Comparison of ENCODE assay signal across 11 cellular contexts in the genomic region with DNA sequence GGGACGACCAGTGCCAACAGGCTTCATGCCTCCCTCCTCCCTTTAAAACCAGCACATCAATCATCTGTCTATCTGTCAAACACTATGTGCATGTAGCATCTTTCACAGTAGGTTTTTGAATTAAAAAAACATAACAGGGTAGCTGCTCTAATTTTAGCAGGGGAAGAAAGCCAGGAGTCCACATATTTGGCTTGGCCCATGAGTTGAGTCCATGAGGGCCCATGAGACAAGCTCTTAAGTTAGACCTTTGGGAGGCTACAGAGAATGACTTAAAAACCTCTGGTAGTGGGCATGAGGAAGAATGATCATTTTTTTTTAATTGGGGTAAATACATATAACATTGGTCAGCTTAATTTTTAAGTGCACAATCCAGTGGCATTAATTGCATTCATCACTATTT.
"Had no signal": no experiment of that assay in that cellular context is flagged by ENCODE, and none has a peak within 500 bp of the region (broad histone marks: within the 10 kb centered on the region; RNA-seq: fewer than 3 reads in every experiment).

No MANE protein-coding gene starts in this region.

- H3K9me3 Mint-ChIP-seq: activated naive CD8-positive, alpha-beta T cell treated with anti-CD3 and anti-CD28 coated beads, Interleukin-2, amount 10 ng/mL, durations not matched to agents 7 days and 5 days; stimulated activated naive B cell treated with anti-CD40 and anti-IgM and Interleukin-4, amounts not matched to agents 10 μg/mL and 1 μg/mL and 100 μg/mL, for 72 hours; type B pancreatic cell; WTC11 had no signal

- H3K9me3 ChIP-seq: colonic mucosa had no signal

- ATAC-seq: stimulated activated naive B cell treated with anti-CD40 and anti-IgM and Interleukin-4, amounts not matched to agents 10 μg/mL and 1 μg/mL and 100 μg/mL, for 72 hours; WTC11 had no signal

- H3K4me3 Mint-ChIP-seq: activated naive CD8-positive, alpha-beta T cell treated with anti-CD3 and anti-CD28 coated beads, Interleukin-2, amount 10 ng/mL, durations not matched to agents 7 days and 5 days; stimulated activated naive B cell treated with anti-CD40 and anti-IgM and Interleukin-4, amounts not matched to agents 10 μg/mL and 1 μg/mL and 100 μg/mL, for 72 hours; type B pancreatic cell; WTC11 had no signal

- H3K27me3 ChIP-seq: colonic mucosa had no signal

- H3K36me3 ChIP-seq: colonic mucosa had no signal

- DNase-seq: activated gamma-delta T cell; activated naive CD8-positive, alpha-beta T cell treated with anti-CD3 and anti-CD28 coated beads, Interleukin-2, amount 10 ng/mL, durations not matched to agents 7 days and 5 days; anterior cingulate cortex; colonic mucosa; effector CD4-positive, alpha-beta T cell; kidney; posterior cingulate gyrus; stimulated activated naive B cell treated with anti-CD40 and anti-IgM and Interleukin-4, amounts not matched to agents 10 μg/mL and 1 μg/mL and 100 μg/mL, for 72 hours had no signal

- H3K4me3 ChIP-seq: colonic mucosa, smooth muscle cell had no signal

- H3K27ac ChIP-seq: colonic mucosa had no signal

- H3K4me1 ChIP-seq: colonic mucosa had no signal

- H3K27ac Mint-ChIP-seq: activated naive CD8-positive, alpha-beta T cell treated with anti-CD3 and anti-CD28 coated beads, Interleukin-2, amount 10 ng/mL, durations not matched to agents 7 days and 5 days; type B pancreatic cell; WTC11 had no signal

- H3K27me3 Mint-ChIP-seq: activated naive CD8-positive, alpha-beta T cell treated with anti-CD3 and anti-CD28 coated beads, Interleukin-2, amount 10 ng/mL, durations not matched to agents 7 days and 5 days; stimulated activated naive B cell treated with anti-CD40 and anti-IgM and Interleukin-4, amounts not matched to agents 10 μg/mL and 1 μg/mL and 100 μg/mL, for 72 hours; type B pancreatic cell had no signal
